In the genomic region with DNA sequence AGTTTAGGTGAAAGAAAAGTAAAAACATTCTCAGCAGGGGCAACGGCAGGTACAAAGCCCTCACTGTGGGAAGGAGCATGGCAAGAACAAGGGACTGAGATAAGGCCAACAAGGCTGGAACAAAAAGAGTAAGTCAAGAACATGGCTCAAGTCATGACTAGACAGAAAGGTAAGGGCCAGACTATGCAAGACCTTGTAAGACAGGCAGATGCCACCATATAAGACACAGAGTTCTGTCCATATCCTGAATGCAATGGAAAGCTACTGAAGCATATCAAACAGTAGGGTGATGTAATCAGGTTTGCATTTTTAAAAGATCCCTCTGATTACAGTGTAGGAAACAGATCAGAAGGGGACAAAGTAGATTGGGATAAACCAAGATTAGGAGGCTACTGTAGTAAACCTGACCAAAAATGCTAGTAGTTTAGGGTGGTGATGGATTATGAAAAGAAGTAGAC, we compare ENCODE assay signal across 2 cellular contexts.
TF ChIP-seq lines count a peak whose summit lies in the region.

No MANE protein-coding gene starts in this region.

TF ChIP-seq in SK-N-SH, 30 proteins besides CTCF, POLR2A, EP300 and RAD21:
- TF ChIP-seq, protein P1, sequence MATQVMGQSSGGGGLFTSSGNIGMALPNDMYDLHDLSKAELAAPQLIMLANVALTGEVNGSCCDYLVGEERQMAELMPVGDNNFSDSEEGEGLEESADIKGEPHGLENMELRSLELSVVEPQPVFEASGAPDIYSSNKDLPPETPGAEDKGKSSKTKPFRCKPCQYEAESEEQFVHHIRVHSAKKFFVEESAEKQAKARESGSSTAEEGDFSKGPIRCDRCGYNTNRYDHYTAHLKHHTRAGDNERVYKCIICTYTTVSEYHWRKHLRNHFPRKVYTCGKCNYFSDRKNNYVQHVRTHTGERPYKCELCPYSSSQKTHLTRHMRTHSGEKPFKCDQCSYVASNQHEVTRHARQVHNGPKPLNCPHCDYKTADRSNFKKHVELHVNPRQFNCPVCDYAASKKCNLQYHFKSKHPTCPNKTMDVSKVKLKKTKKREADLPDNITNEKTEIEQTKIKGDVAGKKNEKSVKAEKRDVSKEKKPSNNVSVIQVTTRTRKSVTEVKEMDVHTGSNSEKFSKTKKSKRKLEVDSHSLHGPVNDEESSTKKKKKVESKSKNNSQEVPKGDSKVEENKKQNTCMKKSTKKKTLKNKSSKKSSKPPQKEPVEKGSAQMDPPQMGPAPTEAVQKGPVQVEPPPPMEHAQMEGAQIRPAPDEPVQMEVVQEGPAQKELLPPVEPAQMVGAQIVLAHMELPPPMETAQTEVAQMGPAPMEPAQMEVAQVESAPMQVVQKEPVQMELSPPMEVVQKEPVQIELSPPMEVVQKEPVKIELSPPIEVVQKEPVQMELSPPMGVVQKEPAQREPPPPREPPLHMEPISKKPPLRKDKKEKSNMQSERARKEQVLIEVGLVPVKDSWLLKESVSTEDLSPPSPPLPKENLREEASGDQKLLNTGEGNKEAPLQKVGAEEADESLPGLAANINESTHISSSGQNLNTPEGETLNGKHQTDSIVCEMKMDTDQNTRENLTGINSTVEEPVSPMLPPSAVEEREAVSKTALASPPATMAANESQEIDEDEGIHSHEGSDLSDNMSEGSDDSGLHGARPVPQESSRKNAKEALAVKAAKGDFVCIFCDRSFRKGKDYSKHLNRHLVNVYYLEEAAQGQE (IDR thresholded peaks at IDR 0.05; ENCODE audit: low read depth, low read length), result no peak
- TF ChIP-seq POLR2AphosphoS5 (IDR thresholded peaks at IDR 0.05; ENCODE audit: low read depth, low read length) (no peak), JUND (IDR thresholded peaks at IDR 0.05) (no peak), SMC3 (IDR thresholded peaks at IDR 0.05; ENCODE audit: low read depth, low read length) (no peak), NRF1 (IDR thresholded peaks at IDR 0.05; ENCODE audit: low read depth, low read length) (no peak), RXRA (IDR thresholded peaks at IDR 0.05; ENCODE audit: borderline replicate concordance, low read depth) (no peak), RCOR1 (IDR thresholded peaks at IDR 0.05; ENCODE audit: low read length) (no peak), TEAD4 (IDR thresholded peaks at IDR 0.05; ENCODE audit: borderline replicate concordance, insufficient read depth) (no peak), RFX5 (IDR thresholded peaks at IDR 0.05; ENCODE audit: low read length) (no peak), MXI1 (IDR thresholded peaks at IDR 0.05; ENCODE audit: low read depth, low read length) (no peak), YY1 (IDR thresholded peaks at IDR 0.05; ENCODE audit: low read depth) (no peak)
- TF ChIP-seq, protein P2, sequence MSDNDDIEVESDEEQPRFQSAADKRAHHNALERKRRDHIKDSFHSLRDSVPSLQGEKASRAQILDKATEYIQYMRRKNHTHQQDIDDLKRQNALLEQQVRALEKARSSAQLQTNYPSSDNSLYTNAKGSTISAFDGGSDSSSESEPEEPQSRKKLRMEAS (IDR thresholded peaks at IDR 0.05; ENCODE audit: low read depth), result no peak
- TF ChIP-seq, protein P3, sequence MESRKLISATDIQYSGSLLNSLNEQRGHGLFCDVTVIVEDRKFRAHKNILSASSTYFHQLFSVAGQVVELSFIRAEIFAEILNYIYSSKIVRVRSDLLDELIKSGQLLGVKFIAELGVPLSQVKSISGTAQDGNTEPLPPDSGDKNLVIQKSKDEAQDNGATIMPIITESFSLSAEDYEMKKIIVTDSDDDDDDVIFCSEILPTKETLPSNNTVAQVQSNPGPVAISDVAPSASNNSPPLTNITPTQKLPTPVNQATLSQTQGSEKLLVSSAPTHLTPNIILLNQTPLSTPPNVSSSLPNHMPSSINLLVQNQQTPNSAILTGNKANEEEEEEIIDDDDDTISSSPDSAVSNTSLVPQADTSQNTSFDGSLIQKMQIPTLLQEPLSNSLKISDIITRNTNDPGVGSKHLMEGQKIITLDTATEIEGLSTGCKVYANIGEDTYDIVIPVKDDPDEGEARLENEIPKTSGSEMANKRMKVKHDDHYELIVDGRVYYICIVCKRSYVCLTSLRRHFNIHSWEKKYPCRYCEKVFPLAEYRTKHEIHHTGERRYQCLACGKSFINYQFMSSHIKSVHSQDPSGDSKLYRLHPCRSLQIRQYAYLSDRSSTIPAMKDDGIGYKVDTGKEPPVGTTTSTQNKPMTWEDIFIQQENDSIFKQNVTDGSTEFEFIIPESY (IDR thresholded peaks at IDR 0.05; ENCODE audit: borderline replicate concordance, low read depth), result no peak
- TF ChIP-seq, protein P4, sequence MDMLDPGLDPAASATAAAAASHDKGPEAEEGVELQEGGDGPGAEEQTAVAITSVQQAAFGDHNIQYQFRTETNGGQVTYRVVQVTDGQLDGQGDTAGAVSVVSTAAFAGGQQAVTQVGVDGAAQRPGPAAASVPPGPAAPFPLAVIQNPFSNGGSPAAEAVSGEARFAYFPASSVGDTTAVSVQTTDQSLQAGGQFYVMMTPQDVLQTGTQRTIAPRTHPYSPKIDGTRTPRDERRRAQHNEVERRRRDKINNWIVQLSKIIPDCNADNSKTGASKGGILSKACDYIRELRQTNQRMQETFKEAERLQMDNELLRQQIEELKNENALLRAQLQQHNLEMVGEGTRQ (IDR thresholded peaks at IDR 0.05; ENCODE audit: borderline replicate concordance, low read depth, low read length), result no peak
- TF ChIP-seq, protein P5, sequence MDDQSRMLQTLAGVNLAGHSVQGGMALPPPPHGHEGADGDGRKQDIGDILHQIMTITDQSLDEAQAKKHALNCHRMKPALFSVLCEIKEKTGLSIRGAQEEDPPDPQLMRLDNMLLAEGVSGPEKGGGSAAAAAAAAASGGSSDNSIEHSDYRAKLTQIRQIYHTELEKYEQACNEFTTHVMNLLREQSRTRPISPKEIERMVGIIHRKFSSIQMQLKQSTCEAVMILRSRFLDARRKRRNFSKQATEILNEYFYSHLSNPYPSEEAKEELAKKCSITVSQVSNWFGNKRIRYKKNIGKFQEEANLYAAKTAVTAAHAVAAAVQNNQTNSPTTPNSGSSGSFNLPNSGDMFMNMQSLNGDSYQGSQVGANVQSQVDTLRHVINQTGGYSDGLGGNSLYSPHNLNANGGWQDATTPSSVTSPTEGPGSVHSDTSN (IDR thresholded peaks at IDR 0.05), result no peak

TF ChIP-seq in SK-N-SH treated with all-trans-retinoic acid at 6 μM for 48 hours, 23 proteins besides CTCF, POLR2A, EP300 and RAD21 (continued from another document):
- TF ChIP-seq, protein P6, sequence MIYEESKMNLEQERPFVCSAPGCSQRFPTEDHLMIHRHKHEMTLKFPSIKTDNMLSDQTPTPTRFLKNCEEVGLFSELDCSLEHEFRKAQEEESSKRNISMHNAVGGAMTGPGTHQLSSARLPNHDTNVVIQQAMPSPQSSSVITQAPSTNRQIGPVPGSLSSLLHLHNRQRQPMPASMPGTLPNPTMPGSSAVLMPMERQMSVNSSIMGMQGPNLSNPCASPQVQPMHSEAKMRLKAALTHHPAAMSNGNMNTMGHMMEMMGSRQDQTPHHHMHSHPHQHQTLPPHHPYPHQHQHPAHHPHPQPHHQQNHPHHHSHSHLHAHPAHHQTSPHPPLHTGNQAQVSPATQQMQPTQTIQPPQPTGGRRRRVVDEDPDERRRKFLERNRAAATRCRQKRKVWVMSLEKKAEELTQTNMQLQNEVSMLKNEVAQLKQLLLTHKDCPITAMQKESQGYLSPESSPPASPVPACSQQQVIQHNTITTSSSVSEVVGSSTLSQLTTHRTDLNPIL (CRISPR knock-in tag; IDR thresholded peaks at IDR 0.05; ENCODE audit: low read depth), result no peak
